In the genomic region with DNA sequence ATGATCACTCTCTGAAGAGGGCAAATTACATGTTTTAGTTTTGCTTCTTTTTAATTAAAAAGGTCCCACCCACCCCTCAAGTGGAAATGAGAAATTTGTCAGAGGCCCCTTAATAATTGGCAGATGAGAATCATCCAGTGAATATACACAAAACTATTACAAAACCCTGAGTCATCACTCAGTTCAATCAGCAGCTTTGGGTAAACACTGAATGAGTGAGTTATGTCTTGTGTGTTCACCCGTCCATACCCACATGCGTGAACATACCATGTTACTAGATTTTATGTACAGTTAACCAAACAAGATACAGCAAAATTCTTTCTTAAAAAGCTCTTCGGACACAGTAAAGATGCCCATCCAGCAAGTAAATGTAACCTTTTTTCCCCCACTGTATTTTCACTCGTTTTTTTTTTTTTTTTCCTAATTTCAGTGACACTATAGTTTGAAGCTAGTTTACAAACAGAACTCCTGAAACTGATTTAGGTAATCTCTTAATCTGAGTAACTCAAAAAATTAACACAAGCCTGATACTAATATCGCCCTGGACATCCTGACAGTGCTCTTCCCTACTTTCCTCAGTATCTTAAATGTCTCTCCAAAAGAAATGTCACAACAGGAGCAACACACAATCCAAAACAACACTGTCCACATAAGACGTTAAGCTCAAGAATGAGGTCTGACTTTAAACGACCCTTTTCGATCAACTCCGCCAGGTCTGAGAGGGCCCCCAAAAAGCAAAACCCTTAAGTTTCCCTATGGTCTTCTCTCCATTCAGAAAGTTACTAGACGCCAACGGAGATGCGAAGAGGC, we compare ENCODE assay signal across 1 cellular context.
A peak's percentile ranks its signal among the peaks of the same experiment; 100 is the strongest.
TF ChIP-seq lines count a peak whose summit lies in the region.

No MANE protein-coding gene starts in this region.

TF ChIP-seq in HepG2, 621 proteins besides CTCF, POLR2A, EP300 and RAD21 (continued from another document and continues in another):
- TF ChIP-seq, protein P1, sequence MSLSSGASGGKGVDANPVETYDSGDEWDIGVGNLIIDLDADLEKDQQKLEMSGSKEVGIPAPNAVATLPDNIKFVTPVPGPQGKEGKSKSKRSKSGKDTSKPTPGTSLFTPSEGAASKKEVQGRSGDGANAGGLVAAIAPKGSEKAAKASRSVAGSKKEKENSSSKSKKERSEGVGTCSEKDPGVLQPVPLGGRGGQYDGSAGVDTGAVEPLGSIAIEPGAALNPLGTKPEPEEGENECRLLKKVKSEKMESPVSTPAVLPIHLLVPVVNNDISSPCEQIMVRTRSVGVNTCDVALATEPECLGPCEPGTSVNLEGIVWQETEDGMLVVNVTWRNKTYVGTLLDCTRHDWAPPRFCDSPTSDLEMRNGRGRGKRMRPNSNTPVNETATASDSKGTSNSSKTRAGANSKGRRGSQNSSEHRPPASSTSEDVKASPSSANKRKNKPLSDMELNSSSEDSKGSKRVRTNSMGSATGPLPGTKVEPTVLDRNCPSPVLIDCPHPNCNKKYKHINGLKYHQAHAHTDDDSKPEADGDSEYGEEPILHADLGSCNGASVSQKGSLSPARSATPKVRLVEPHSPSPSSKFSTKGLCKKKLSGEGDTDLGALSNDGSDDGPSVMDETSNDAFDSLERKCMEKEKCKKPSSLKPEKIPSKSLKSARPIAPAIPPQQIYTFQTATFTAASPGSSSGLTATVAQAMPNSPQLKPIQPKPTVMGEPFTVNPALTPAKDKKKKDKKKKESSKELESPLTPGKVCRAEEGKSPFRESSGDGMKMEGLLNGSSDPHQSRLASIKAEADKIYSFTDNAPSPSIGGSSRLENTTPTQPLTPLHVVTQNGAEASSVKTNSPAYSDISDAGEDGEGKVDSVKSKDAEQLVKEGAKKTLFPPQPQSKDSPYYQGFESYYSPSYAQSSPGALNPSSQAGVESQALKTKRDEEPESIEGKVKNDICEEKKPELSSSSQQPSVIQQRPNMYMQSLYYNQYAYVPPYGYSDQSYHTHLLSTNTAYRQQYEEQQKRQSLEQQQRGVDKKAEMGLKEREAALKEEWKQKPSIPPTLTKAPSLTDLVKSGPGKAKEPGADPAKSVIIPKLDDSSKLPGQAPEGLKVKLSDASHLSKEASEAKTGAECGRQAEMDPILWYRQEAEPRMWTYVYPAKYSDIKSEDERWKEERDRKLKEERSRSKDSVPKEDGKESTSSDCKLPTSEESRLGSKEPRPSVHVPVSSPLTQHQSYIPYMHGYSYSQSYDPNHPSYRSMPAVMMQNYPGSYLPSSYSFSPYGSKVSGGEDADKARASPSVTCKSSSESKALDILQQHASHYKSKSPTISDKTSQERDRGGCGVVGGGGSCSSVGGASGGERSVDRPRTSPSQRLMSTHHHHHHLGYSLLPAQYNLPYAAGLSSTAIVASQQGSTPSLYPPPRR (CRISPR knock-in tag; IDR thresholded peaks at IDR 0.05; ENCODE audit: borderline replicate concordance): no peak
- TF ChIP-seq ZZZ3 (CRISPR knock-in tag; IDR thresholded peaks at IDR 0.05; ENCODE audit: borderline replicate concordance): no peak
- peak; percentile 81 for TF ChIP-seq MAFG (CRISPR knock-in tag; IDR thresholded peaks at IDR 0.05)
- TF ChIP-seq, protein P2, sequence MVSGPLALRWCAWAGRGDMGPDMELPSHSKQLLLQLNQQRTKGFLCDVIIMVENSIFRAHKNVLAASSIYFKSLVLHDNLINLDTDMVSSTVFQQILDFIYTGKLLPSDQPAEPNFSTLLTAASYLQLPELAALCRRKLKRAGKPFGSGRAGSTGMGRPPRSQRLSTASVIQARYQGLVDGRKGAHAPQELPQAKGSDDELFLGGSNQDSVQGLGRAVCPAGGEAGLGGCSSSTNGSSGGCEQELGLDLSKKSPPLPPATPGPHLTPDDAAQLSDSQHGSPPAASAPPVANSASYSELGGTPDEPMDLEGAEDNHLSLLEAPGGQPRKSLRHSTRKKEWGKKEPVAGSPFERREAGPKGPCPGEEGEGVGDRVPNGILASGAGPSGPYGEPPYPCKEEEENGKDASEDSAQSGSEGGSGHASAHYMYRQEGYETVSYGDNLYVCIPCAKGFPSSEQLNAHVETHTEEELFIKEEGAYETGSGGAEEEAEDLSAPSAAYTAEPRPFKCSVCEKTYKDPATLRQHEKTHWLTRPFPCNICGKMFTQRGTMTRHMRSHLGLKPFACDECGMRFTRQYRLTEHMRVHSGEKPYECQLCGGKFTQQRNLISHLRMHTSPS (CRISPR knock-in tag; IDR thresholded peaks at IDR 0.05; ENCODE audit: low read depth): no peak
- peak; percentile 3; the same call in 1 of the 2 replicates for TF ChIP-seq SP5 (CRISPR knock-in tag; IDR thresholded peaks at IDR 0.05; ENCODE audit: borderline replicate concordance, low read depth)
- peak; percentile 53; the same call in 1 of the 2 replicates for TF ChIP-seq FOXA1 (IDR thresholded peaks at IDR 0.05)
- TF ChIP-seq FOXA1 (CRISPR knock-in tag; IDR thresholded peaks at IDR 0.05): peak; percentile 92
- TF ChIP-seq, protein P3, sequence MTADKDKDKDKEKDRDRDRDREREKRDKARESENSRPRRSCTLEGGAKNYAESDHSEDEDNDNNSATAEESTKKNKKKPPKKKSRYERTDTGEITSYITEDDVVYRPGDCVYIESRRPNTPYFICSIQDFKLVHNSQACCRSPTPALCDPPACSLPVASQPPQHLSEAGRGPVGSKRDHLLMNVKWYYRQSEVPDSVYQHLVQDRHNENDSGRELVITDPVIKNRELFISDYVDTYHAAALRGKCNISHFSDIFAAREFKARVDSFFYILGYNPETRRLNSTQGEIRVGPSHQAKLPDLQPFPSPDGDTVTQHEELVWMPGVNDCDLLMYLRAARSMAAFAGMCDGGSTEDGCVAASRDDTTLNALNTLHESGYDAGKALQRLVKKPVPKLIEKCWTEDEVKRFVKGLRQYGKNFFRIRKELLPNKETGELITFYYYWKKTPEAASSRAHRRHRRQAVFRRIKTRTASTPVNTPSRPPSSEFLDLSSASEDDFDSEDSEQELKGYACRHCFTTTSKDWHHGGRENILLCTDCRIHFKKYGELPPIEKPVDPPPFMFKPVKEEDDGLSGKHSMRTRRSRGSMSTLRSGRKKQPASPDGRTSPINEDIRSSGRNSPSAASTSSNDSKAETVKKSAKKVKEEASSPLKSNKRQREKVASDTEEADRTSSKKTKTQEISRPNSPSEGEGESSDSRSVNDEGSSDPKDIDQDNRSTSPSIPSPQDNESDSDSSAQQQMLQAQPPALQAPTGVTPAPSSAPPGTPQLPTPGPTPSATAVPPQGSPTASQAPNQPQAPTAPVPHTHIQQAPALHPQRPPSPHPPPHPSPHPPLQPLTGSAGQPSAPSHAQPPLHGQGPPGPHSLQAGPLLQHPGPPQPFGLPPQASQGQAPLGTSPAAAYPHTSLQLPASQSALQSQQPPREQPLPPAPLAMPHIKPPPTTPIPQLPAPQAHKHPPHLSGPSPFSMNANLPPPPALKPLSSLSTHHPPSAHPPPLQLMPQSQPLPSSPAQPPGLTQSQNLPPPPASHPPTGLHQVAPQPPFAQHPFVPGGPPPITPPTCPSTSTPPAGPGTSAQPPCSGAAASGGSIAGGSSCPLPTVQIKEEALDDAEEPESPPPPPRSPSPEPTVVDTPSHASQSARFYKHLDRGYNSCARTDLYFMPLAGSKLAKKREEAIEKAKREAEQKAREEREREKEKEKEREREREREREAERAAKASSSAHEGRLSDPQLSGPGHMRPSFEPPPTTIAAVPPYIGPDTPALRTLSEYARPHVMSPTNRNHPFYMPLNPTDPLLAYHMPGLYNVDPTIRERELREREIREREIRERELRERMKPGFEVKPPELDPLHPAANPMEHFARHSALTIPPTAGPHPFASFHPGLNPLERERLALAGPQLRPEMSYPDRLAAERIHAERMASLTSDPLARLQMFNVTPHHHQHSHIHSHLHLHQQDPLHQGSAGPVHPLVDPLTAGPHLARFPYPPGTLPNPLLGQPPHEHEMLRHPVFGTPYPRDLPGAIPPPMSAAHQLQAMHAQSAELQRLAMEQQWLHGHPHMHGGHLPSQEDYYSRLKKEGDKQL (CRISPR knock-in tag; IDR thresholded peaks at IDR 0.05; ENCODE audit: low read depth): no peak
- TF ChIP-seq DNMT1 (CRISPR knock-in tag; IDR thresholded peaks at IDR 0.05): no peak
- TF ChIP-seq KAT2B (IDR thresholded peaks at IDR 0.05; ENCODE audit: borderline replicate concordance, low read depth, low read length): no peak
- TF ChIP-seq ZNF460 (CRISPR knock-in tag; IDR thresholded peaks at IDR 0.05; ENCODE audit: borderline replicate concordance): no peak
- peak; percentile 57; the same call in 1 of the 2 replicates for TF ChIP-seq KMT2A (CRISPR knock-in tag; IDR thresholded peaks at IDR 0.05)
- TF ChIP-seq ISX (CRISPR knock-in tag; conservative IDR thresholded peaks at IDR 0.05): no peak
- no peak for TF ChIP-seq ZNF292 (CRISPR knock-in tag; IDR thresholded peaks at IDR 0.05; ENCODE audit: borderline replicate concordance, low read depth)
- TF ChIP-seq ZNF296 (CRISPR knock-in tag; conservative IDR thresholded peaks at IDR 0.05): no peak
- TF ChIP-seq, protein P4, sequence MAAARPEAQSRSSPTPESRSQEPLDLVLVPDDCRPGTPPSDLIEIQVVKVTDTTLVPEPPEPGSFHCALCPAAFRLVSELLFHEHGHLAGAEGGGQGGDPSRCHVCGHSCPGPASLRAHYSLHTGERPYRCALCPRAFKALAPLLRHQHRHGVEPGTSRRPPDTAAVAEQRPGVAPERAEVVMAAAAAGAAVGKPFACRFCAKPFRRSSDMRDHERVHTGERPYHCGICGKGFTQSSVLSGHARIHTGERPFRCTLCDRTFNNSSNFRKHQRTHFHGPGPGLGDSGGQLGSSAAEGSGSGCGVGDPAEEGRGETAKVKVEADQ (CRISPR knock-in tag; IDR thresholded peaks at IDR 0.05; ENCODE audit: borderline replicate concordance): no peak
- TF ChIP-seq, protein P5, sequence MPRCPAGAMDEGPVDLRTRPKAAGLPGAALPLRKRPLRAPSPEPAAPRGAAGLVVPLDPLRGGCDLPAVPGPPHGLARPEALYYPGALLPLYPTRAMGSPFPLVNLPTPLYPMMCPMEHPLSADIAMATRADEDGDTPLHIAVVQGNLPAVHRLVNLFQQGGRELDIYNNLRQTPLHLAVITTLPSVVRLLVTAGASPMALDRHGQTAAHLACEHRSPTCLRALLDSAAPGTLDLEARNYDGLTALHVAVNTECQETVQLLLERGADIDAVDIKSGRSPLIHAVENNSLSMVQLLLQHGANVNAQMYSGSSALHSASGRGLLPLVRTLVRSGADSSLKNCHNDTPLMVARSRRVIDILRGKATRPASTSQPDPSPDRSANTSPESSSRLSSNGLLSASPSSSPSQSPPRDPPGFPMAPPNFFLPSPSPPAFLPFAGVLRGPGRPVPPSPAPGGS (CRISPR knock-in tag; IDR thresholded peaks at IDR 0.05): no peak
- no peak for TF ChIP-seq KLF6 (CRISPR knock-in tag; IDR thresholded peaks at IDR 0.05)
- no peak for TF ChIP-seq ZNF816 (CRISPR knock-in tag; IDR thresholded peaks at IDR 0.05; ENCODE audit: borderline replicate concordance)
- TF ChIP-seq ATF1 (CRISPR knock-in tag; IDR thresholded peaks at IDR 0.05): no peak
- TF ChIP-seq ZNF552 (CRISPR knock-in tag; IDR thresholded peaks at IDR 0.05; ENCODE audit: borderline replicate concordance): no peak
- no peak for TF ChIP-seq ZFP62 (CRISPR knock-in tag; IDR thresholded peaks at IDR 0.05)
- TF ChIP-seq, protein P6, sequence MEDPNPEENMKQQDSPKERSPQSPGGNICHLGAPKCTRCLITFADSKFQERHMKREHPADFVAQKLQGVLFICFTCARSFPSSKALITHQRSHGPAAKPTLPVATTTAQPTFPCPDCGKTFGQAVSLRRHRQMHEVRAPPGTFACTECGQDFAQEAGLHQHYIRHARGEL (CRISPR knock-in tag; IDR thresholded peaks at IDR 0.05): no peak
- no peak for TF ChIP-seq ZNF121 (CRISPR knock-in tag; IDR thresholded peaks at IDR 0.05)
- TF ChIP-seq CAMTA2 (CRISPR knock-in tag; IDR thresholded peaks at IDR 0.05; ENCODE audit: borderline replicate concordance): no peak
- TF ChIP-seq RORA (CRISPR knock-in tag; IDR thresholded peaks at IDR 0.05): no peak
- peak; percentile 90 for TF ChIP-seq FOXA3 (CRISPR knock-in tag; IDR thresholded peaks at IDR 0.05)
- TF ChIP-seq, protein P7, sequence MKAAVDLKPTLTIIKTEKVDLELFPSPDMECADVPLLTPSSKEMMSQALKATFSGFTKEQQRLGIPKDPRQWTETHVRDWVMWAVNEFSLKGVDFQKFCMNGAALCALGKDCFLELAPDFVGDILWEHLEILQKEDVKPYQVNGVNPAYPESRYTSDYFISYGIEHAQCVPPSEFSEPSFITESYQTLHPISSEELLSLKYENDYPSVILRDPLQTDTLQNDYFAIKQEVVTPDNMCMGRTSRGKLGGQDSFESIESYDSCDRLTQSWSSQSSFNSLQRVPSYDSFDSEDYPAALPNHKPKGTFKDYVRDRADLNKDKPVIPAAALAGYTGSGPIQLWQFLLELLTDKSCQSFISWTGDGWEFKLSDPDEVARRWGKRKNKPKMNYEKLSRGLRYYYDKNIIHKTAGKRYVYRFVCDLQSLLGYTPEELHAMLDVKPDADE (CRISPR knock-in tag; IDR thresholded peaks at IDR 0.05): no peak
- no peak; the same call in 1 of the 2 replicates for TF ChIP-seq YEATS2 (CRISPR knock-in tag; IDR thresholded peaks at IDR 0.05; ENCODE audit: borderline replicate concordance)
- TF ChIP-seq TCF12 (IDR thresholded peaks at IDR 0.05): no peak
- TF ChIP-seq TCF12 (CRISPR knock-in tag; IDR thresholded peaks at IDR 0.05): no peak
- no peak for TF ChIP-seq ZNF547 (CRISPR knock-in tag; IDR thresholded peaks at IDR 0.05)
- TF ChIP-seq ZNF382 (CRISPR knock-in tag; IDR thresholded peaks at IDR 0.05; ENCODE audit: borderline replicate concordance): no peak
- TF ChIP-seq ZNF570 (CRISPR knock-in tag; IDR thresholded peaks at IDR 0.05; ENCODE audit: borderline replicate concordance): no peak
- no peak for TF ChIP-seq NFE2L1 (CRISPR knock-in tag; IDR thresholded peaks at IDR 0.05; ENCODE audit: borderline replicate concordance)
- no peak for TF ChIP-seq TCF7 (IDR thresholded peaks at IDR 0.05; ENCODE audit: low read depth)
- 0 out of 2 replicates have a peak, but pooled peaks have one; percentile 7 for TF ChIP-seq CREM (IDR thresholded peaks at IDR 0.05)
- no peak for TF ChIP-seq CREM (CRISPR knock-in tag; IDR thresholded peaks at IDR 0.05)
- TF ChIP-seq ZNF205 (CRISPR knock-in tag; IDR thresholded peaks at IDR 0.05): no peak
- TF ChIP-seq, protein P8, sequence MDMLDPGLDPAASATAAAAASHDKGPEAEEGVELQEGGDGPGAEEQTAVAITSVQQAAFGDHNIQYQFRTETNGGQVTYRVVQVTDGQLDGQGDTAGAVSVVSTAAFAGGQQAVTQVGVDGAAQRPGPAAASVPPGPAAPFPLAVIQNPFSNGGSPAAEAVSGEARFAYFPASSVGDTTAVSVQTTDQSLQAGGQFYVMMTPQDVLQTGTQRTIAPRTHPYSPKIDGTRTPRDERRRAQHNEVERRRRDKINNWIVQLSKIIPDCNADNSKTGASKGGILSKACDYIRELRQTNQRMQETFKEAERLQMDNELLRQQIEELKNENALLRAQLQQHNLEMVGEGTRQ (IDR thresholded peaks at IDR 0.05; ENCODE audit: low read depth, low read length): no peak
- TF ChIP-seq, protein P8 (CRISPR knock-in tag; IDR thresholded peaks at IDR 0.05; ENCODE audit: borderline replicate concordance): no peak
- TF ChIP-seq NFYB (CRISPR knock-in tag; IDR thresholded peaks at IDR 0.05): no peak
- no peak for TF ChIP-seq NKX3-1 (CRISPR knock-in tag; IDR thresholded peaks at IDR 0.05)
- no peak for TF ChIP-seq ZNF282 (IDR thresholded peaks at IDR 0.05; ENCODE audit: partially characterized antibody)
- no peak for TF ChIP-seq ZFP90 (CRISPR knock-in tag; IDR thresholded peaks at IDR 0.05; ENCODE audit: borderline replicate concordance)
- TF ChIP-seq FIP1L1 (IDR thresholded peaks at IDR 0.05; ENCODE audit: borderline replicate concordance, insufficient read depth, low read depth, low read length): no peak
- no peak for TF ChIP-seq ZNF329 (CRISPR knock-in tag; IDR thresholded peaks at IDR 0.05; ENCODE audit: low read depth)
